In the genomic region with DNA sequence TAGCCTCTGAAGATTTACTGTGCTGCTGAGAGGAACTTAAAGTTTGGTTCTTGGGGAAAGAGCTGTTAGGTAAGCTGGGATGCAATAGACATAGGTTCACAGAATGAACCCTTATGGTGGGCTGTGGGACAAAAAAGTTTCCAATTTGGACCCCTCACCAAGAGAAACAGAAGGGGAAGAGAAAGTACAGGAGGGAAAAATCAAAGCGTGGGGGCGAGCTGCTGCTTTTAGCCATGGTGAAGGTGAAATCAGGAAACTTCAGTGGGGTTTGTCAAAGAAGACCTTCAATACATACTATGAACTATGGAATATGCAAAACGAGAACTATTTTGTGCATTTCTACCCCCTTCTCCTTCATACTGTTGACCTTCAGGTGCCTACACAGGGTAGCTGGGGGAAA, we compare ENCODE assay signal across 9 cellular contexts. TPM values are rescaled to one million over a fixed set of nuclear protein-coding genes. Genes with fewer than 3 reads are reported as not detected.
DNase-seq lines count a peak whose midpoint lies in the region; ATAC-seq and TF ChIP-seq lines count a peak whose summit lies in the region.
"Had no signal": no experiment of that assay in that cellular context is flagged by ENCODE, and none has a peak within 500 bp of the region (broad histone marks: within the 10 kb centered on the region; RNA-seq: fewer than 3 reads in every experiment).

No MANE protein-coding gene starts in this region.

- H3K9me2 ChIP-seq in hepatocyte (replicated peaks; ENCODE audit: insufficient read depth), result no peaks in the 10 kb centered on the region

- peak overlapping the region; percentile 47 to 76 for H3K27ac Mint-ChIP-seq in natural killer cell treated with Interleukin-12 subunit alpha and Interleukin-12 subunit beta and Interleukin-15 and Interleukin-18, amount 100 ng/mL, for 72 hours

- peaks cover 0 to 3% of the 10 kb centered on the region in 2 donors for H3K27me3 Mint-ChIP-seq in natural killer cell treated with Interleukin-12 subunit alpha and Interleukin-12 subunit beta and Interleukin-15 and Interleukin-18, amount 100 ng/mL, for 72 hours

- 97% methylated on average over 3 of the region's 3 CpGs for WGBS in mammary epithelial cell (ENCODE audit: low coverage, missing lambda C conversion rate)
- 90% methylated on average over 3 of the region's 3 CpGs for WGBS in hepatocyte (ENCODE audit: low lambda C conversion rate, missing lambda C conversion rate)

- no peaks in the 10 kb centered on the region for H3K9me3 ChIP-seq in mammary epithelial cell (replicated peaks; ENCODE audit: insufficient read depth, low read length)
- H3K9me3 ChIP-seq in hepatocyte (ENCODE audit: low read depth), result no peaks in the 10 kb centered on the region

- in situ Hi-C loops in mammary epithelial cell (cut with MboI; ENCODE audit: low sequenced_read_pairs in 2 of 2), result no loop called here

- ATAC-seq in GM18867 (IDR thresholded peaks at IDR 0.05; ENCODE audit: unreplicated experiment) (peak; percentile 9), GM21825 (IDR thresholded peaks at IDR 0.05; ENCODE audit: unreplicated experiment) (peak; percentile 14)
- ATAC-seq in natural killer cell treated with Interleukin-12 subunit alpha and Interleukin-12 subunit beta and Interleukin-15 and Interleukin-18, amount 100 ng/mL, for 72 hours, result no peak

- no peak for DNase-seq in Jurkat, Clone E6-1 (ENCODE audit: low read depth, low spot score)
- DNase-seq in natural killer cell treated with Interleukin-12 subunit alpha and Interleukin-12 subunit beta and Interleukin-15 and Interleukin-18, amount 100 ng/mL, for 72 hours (ENCODE audit: low spot score), result no peak
- DNase-seq in GM19238 (ENCODE audit: insufficient read length, low spot score), result no peak
- no peak for DNase-seq in mammary epithelial cell
- no peak for DNase-seq in NCI-H2227 treated with DMSO at 0.1 percent for 48 hours (lab: John Stamatoyannopoulos, UW)
- no peak for DNase-seq in hepatocyte (ENCODE audit: low spot score)
- DNase-seq: NCI-H82 had no signal

- peaks cover 54 to 59% of the 10 kb centered on the region in 2 donors for H3K4me1 Mint-ChIP-seq in natural killer cell treated with Interleukin-12 subunit alpha and Interleukin-12 subunit beta and Interleukin-15 and Interleukin-18, amount 100 ng/mL, for 72 hours (ENCODE audit: low read depth in 2 of 2)

- intact Hi-C loops in mammary epithelial cell (cut with micrococcal nuclease), result no loop called here

- TF ChIP-seq CTCF in mammary epithelial cell (conservative IDR thresholded peaks at IDR 0.05 in 1 of 2, IDR thresholded peaks at IDR 0.05 in 1 of 2; ENCODE audit: extremely low read depth in 1 of 2, insufficient read depth in 1 of 2, low read depth in 1 of 2, low read length in 2 of 2), result no peak
- TF ChIP-seq CTCF in hepatocyte (IDR thresholded peaks at IDR 0.05; ENCODE audit: poor library complexity), result no peak

- H3K9me3 Mint-ChIP-seq in natural killer cell treated with Interleukin-12 subunit alpha and Interleukin-12 subunit beta and Interleukin-15 and Interleukin-18, amount 100 ng/mL, for 72 hours, result no peaks in the 10 kb centered on the region

- no peak overlapping the region for H3K27ac ChIP-seq in mammary epithelial cell (ENCODE audit: insufficient read depth, low read depth, low read length)
- H3K27ac ChIP-seq in hepatocyte, result no peak overlapping the region

- peaks cover 4% of the 10 kb centered on the region for H3K4me1 ChIP-seq in mammary epithelial cell (ENCODE audit: insufficient read depth, low read length)
- no peaks in the 10 kb centered on the region for H3K4me1 ChIP-seq in hepatocyte (ENCODE audit: insufficient read depth)

- no peak overlapping the region for H3K9ac ChIP-seq in mammary epithelial cell (ENCODE audit: insufficient read depth, low read length)

- H3K27me3 ChIP-seq in mammary epithelial cell (ENCODE audit: insufficient read depth, low read length), result no peaks in the 10 kb centered on the region
- no peaks in the 10 kb centered on the region for H3K27me3 ChIP-seq in hepatocyte

- peak overlapping the region; percentile 38 for H3K4me3 ChIP-seq in Jurkat, Clone E6-1 (ENCODE audit: low read length)
- H3K4me3 ChIP-seq in mammary epithelial cell (replicated peaks in 1 of 3; ENCODE audit: insufficient read depth in 1 of 3, low read depth in 2 of 3, low read length in 3 of 3) (no peak overlapping the region), hepatocyte (no peak overlapping the region)

- H3K36me3 Mint-ChIP-seq in natural killer cell treated with Interleukin-12 subunit alpha and Interleukin-12 subunit beta and Interleukin-15 and Interleukin-18, amount 100 ng/mL, for 72 hours, result no peaks in the 10 kb centered on the region

- H3K36me3 ChIP-seq in mammary epithelial cell (ENCODE audit: insufficient read depth, low read length) (no peaks in the 10 kb centered on the region), hepatocyte (replicated peaks; ENCODE audit: insufficient read depth, low read depth) (no peaks in the 10 kb centered on the region)

- peak overlapping the region; percentile 82 for H3K4me3 Mint-ChIP-seq in natural killer cell treated with Interleukin-12 subunit alpha and Interleukin-12 subunit beta and Interleukin-15 and Interleukin-18, amount 100 ng/mL, for 72 hours

- H3K79me2 ChIP-seq in mammary epithelial cell (ENCODE audit: insufficient read depth, low read length) (no peaks in the 10 kb centered on the region), hepatocyte (no peaks in the 10 kb centered on the region)

- CTCF ChIA-PET in mammary epithelial cell (lab: Charles Lee; ENCODE audit: low non-redundant PET), result no interaction called here

- H2AFZ ChIP-seq in mammary epithelial cell (ENCODE audit: low read depth, low read length) (no peak overlapping the region), hepatocyte (no peak overlapping the region)

- no TSS peak for BruUV-seq in mammary epithelial cell (replicated peaks; lab: Mats Ljungman, UMichigan)

- H4K20me1 ChIP-seq in mammary epithelial cell (ENCODE audit: insufficient read depth, low read length) (no peaks in the 10 kb centered on the region), hepatocyte (ENCODE audit: insufficient read depth, poor library complexity, severe bottlenecking) (no peaks in the 10 kb centered on the region)

- dilution Hi-C loops in mammary epithelial cell (cut with HindIII; ENCODE audit: low sequenced_read_pairs), result no loop called here

- no peak overlapping the region for H3K4me2 ChIP-seq in mammary epithelial cell (ENCODE audit: insufficient read depth, low read depth, low read length)
- no peak overlapping the region for H3K4me2 ChIP-seq in hepatocyte

RNA-seq across cellular contexts. Expression of a gene that starts 10.6 kb away (rescaled TPM):
- polyA plus RNA-seq in Jurkat, Clone E6-1 (2012; ENCODE audit: insufficient read depth, insufficient read length), result 28.6 TPM
- total RNA-seq in natural killer cell treated with Interleukin-12 subunit alpha and Interleukin-12 subunit beta and Interleukin-15 and Interleukin-18, amount 100 ng/mL, for 72 hours, result 10 to 100 TPM in 1 of 2 donors, 1 to 10 TPM in 1; 8.6 to 15.3 TPM
- total RNA-seq in mammary epithelial cell, result under 1 TPM in 1 of 2 donors, not detected in 1; 0.17 TPM
- 0.12 TPM for polyA plus RNA-seq in mammary epithelial cell
- not detected for polyA minus RNA-seq in mammary epithelial cell
- total RNA-seq in hepatocyte, result 0.70 and 0.92 TPM in 2 replicates
- 2.1 and 3.9 TPM in 2 replicates for polyA plus RNA-seq in hepatocyte

Comparison
In these comparisons a context has a peak if more than half of its experiments do, and no peak if none do; other contexts are left out.
1. ATAC-seq: peak in GM18867 (single experiment) and GM21825 (single experiment); none in natural killer cell treated with Interleukin-12 subunit alpha and Interleukin-12 subunit beta and Interleukin-15 and Interleukin-18, amount 100 ng/mL, for 72 hours (0 of 2).